15 cellular contexts compared by ENCODE assay signal in the genomic region with DNA sequence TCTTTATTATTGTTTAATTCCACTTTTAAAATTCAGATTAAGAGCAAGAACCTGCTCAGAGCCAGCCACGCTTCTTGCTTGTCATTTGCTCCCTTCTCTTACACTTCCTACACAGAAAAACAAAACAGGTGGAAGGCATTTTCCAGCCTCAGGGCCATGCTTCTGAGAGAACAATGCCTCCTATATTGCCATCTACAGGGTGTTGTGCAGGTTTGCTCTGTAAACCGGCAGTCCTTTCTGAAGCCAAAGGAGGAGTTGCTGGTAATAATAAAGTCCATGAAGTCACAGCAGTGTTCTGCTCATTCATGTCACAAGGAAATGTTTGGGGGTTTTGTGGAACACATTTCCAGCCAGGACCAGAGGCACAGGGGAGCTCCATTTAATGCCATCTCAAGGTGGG.
DNase-seq lines count a peak whose midpoint lies in the region; ATAC-seq and TF ChIP-seq lines count a peak whose summit lies in the region.
"Had no signal": no experiment of that assay in that cellular context is flagged by ENCODE, and none has a peak within 500 bp of the region (broad histone marks: within the 10 kb centered on the region; RNA-seq: fewer than 3 reads in every experiment).

No MANE protein-coding gene starts in this region.

- H3K36me3 ChIP-seq in tibial artery = no peaks in the 10 kb centered on the region
- H3K36me3 ChIP-seq: prostate gland had no signal

- intact Hi-C loops in tibial artery (cut with DNase I; ENCODE audit: low total_unique reads) = no loop called here

- H3K4me1 ChIP-seq in tibial artery = peaks cover 0 to 31% (median 22%) of the 10 kb centered on the region in 4 donors
- H3K4me1 ChIP-seq: Caco-2, prostate gland had no signal

- TF ChIP-seq CTCF in tibial artery (IDR thresholded peaks at IDR 0.05) = no peak

- H3K27me3 ChIP-seq in tibial artery = no peaks in the 10 kb centered on the region

- peak overlapping the region; percentile 56 to 74 for H3K27ac ChIP-seq in tibial artery

- DNase-seq in DMS 273 (lab: John Stamatoyannopoulos, UW; ENCODE audit: unreplicated experiment) (peak; percentile 10), DMS 273 treated with DMSO at 0.1 percent for 48 hours (lab: John Stamatoyannopoulos, UW) (no peak), SW480 (ENCODE audit: low spot score) (peak; percentile 7), kidney glomerular epithelial cell (lab: John Stamatoyannopoulos, UW) (peak; percentile 11), tibial artery (no peak), NCI-H748 treated with DMSO at 0.1 percent for 48 hours (lab: John Stamatoyannopoulos, UW) (no peak)
- DNase-seq in effector CD4-positive, alpha-beta T cell = no peak
- DNase-seq: 8988T; activated CD4-positive, alpha-beta memory T cell treated with anti-CD3 and anti-CD28 coated beads for 36 hours; NCI-H1105 treated with DMSO at 0.1 percent for 48 hours; stimulated activated CD4-positive, alpha-beta T cell treated with anti-CD3 and anti-CD28 coated beads, Interleukin-4, amount 100 ng/mL, for 1 hour had no signal

- H3K9me3 ChIP-seq in tibial artery = no peaks in the 10 kb centered on the region
- H3K9me3 ChIP-seq: Caco-2, prostate gland had no signal

- no peak for ATAC-seq in GM19023 (IDR thresholded peaks at IDR 0.05; ENCODE audit: unreplicated experiment)

- H3K4me3 ChIP-seq in tibial artery = no peak overlapping the region
- H3K4me3 ChIP-seq: lung, prostate gland had no signal

Comparison
In these comparisons a context has a peak if more than half of its experiments do, and no peak if none do; other contexts are left out.
1. DNase-seq: peak in DMS 273 (single experiment), SW480 (single experiment) and kidney glomerular epithelial cell (single experiment); none in DMS 273 treated with DMSO at 0.1 percent for 48 hours (single experiment), tibial artery (0 of 2), NCI-H748 treated with DMSO at 0.1 percent for 48 hours (single experiment) and effector CD4-positive, alpha-beta T cell (single experiment).